ENCODE assay signal across 8 cellular contexts in genomic region chr9:104094534-104095020, GRCh38. TPM values are rescaled to one million over a fixed set of nuclear protein-coding genes. Genes with fewer than 3 reads are reported as not detected.
DNase-seq lines count a peak whose midpoint lies in the region; ATAC-seq and TF ChIP-seq lines count a peak whose summit lies in the region.

No MANE protein-coding gene starts in this region.

- TF ChIP-seq POLR2A in thyroid gland (IDR thresholded peaks at IDR 0.05) = no peak

- H3K4me3 Mint-ChIP-seq in activated CD8-positive, alpha-beta T cell treated with anti-CD3 and anti-CD28 coated beads for 36 hours = peak overlapping the region; percentile 91

- no peaks in the 10 kb centered on the region for H3K9me3 ChIP-seq in BLaER1 treated with 17β-estradiol and CSF1 and Interleukin-3, amounts not matched to agents 10 nM and 100 nM (replicated peaks in 1 of 11)
- no peaks in the 10 kb centered on the region for H3K9me3 ChIP-seq in thyroid gland

- ATAC-seq in GM18907 (IDR thresholded peaks at IDR 0.05; ENCODE audit: unreplicated experiment) = peak; percentile 1
- ATAC-seq in HG03457 (IDR thresholded peaks at IDR 0.05; ENCODE audit: unreplicated experiment) = peak; percentile 2
- ATAC-seq in activated CD8-positive, alpha-beta T cell treated with anti-CD3 and anti-CD28 coated beads for 36 hours = no peak

- H3K27me3 Mint-ChIP-seq in activated CD8-positive, alpha-beta T cell treated with anti-CD3 and anti-CD28 coated beads for 36 hours = no peaks in the 10 kb centered on the region

- 0 out of 22 replicates have a peak, but pooled peaks cover 0 to 5% (median 0%) of the 10 kb centered on the region in 11 experiments for H4K20me1 ChIP-seq in BLaER1 treated with 17β-estradiol and CSF1 and Interleukin-3, amounts not matched to agents 10 nM and 100 nM

- CTCF ChIA-PET in activated CD8-positive, alpha-beta T cell treated with anti-CD3 and anti-CD28 coated beads for 36 hours (lab: Charles Lee) = no interaction called here

- intact Hi-C loops in activated CD8-positive, alpha-beta T cell treated with anti-CD3 and anti-CD28 coated beads for 36 hours (cut with micrococcal nuclease) = loop anchor here (5.0 kb wide), 1 partner anchor 67 kb away; no protein-coding TSS in a partner anchor
- intact Hi-C loops in thyroid gland (cut with DNase I) = no loop called here

- TF ChIP-seq CTCF in activated CD8-positive, alpha-beta T cell treated with anti-CD3 and anti-CD28 coated beads for 36 hours (IDR thresholded peaks at IDR 0.05) = no peak
- no peak for TF ChIP-seq CTCF in thyroid gland (IDR thresholded peaks at IDR 0.05)

- no peak for DNase-seq in activated CD8-positive, alpha-beta T cell treated with anti-CD3 and anti-CD28 coated beads for 36 hours
- DNase-seq in inferior parietal cortex (ENCODE audit: extremely low spot score) (peak; percentile 34), thyroid gland (no peak), globus pallidus (ENCODE audit: low spot score) (no peak), NCI-H69 (lab: John Stamatoyannopoulos, UW) (no peak)

- H3K9ac ChIP-seq in BLaER1 treated with 17β-estradiol and CSF1 and Interleukin-3, amounts not matched to agents 10 nM and 100 nM = peak overlapping the region; percentile 89 to 97 (median 96)

- H3K9me3 Mint-ChIP-seq in activated CD8-positive, alpha-beta T cell treated with anti-CD3 and anti-CD28 coated beads for 36 hours = no peaks in the 10 kb centered on the region

- peak overlapping the region in 10 of 11 experiments; percentile 32 to 99 (median 98); a peak in 18 of 22 replicates for H3K27ac ChIP-seq in BLaER1 treated with 17β-estradiol and CSF1 and Interleukin-3, amounts not matched to agents 10 nM and 100 nM
- peak overlapping the region in 2 of 3 donors; percentile 93 to 97 for H3K27ac ChIP-seq in thyroid gland

- WGBS in thyroid gland, 2 donors = 0% methylated on average over 17 to 18 of the region's 18 CpGs

- peaks cover 0 to 43% (median 16%) of the 10 kb centered on the region in 11 experiments; a peak in 14 of 22 replicates for H3K36me3 ChIP-seq in BLaER1 treated with 17β-estradiol and CSF1 and Interleukin-3, amounts not matched to agents 10 nM and 100 nM
- no peaks in the 10 kb centered on the region for H3K36me3 ChIP-seq in thyroid gland

- peak overlapping the region; percentile 100 for H3K27ac Mint-ChIP-seq in activated CD8-positive, alpha-beta T cell treated with anti-CD3 and anti-CD28 coated beads for 36 hours

- H3K4me1 Mint-ChIP-seq in activated CD8-positive, alpha-beta T cell treated with anti-CD3 and anti-CD28 coated beads for 36 hours (ENCODE audit: low read depth) = peaks cover 39% of the 10 kb centered on the region

- peak overlapping the region; percentile 70 to 94 (median 84) for H3K4me2 ChIP-seq in BLaER1 treated with 17β-estradiol and CSF1 and Interleukin-3, amounts not matched to agents 10 nM and 100 nM

- H3K4me1 ChIP-seq in BLaER1 treated with 17β-estradiol and CSF1 and Interleukin-3, amounts not matched to agents 10 nM and 100 nM = peaks cover 41 to 52% (median 45%) of the 10 kb centered on the region in 10 experiments
- H3K4me1 ChIP-seq in thyroid gland = peaks cover 5 to 10% of the 10 kb centered on the region in 2 donors

- POLR2A ChIA-PET in activated CD8-positive, alpha-beta T cell treated with anti-CD3 and anti-CD28 coated beads for 36 hours (lab: Charles Lee) = interaction anchor here (1.2 to 2.5 kb wide), 7 partner anchors 10 to 654 kb away, joined by 3 to 8 read pairs (median 4); no protein-coding TSS in a partner anchor

- H3K4me3 ChIP-seq in BLaER1 treated with 17β-estradiol and CSF1 and Interleukin-3, amounts not matched to agents 10 nM and 100 nM = peak overlapping the region; percentile 59 to 82 (median 72)
- peak overlapping the region; percentile 13 to 54 (median 16) for H3K4me3 ChIP-seq in thyroid gland (replicated peaks in 1 of 3)

- H3K36me3 Mint-ChIP-seq in activated CD8-positive, alpha-beta T cell treated with anti-CD3 and anti-CD28 coated beads for 36 hours (ENCODE audit: low read depth) = peaks cover 29% of the 10 kb centered on the region

- no peaks in the 10 kb centered on the region for H3K27me3 ChIP-seq in BLaER1 treated with 17β-estradiol and CSF1 and Interleukin-3, amounts not matched to agents 10 nM and 100 nM
- no peaks in the 10 kb centered on the region for H3K27me3 ChIP-seq in thyroid gland

RNA-seq across cellular contexts. Expression of gene SMC2, which starts 0.5 kb away (rescaled TPM):
- 10 to 100 TPM; 64.4 to 66.4 TPM for total RNA-seq in activated CD8-positive, alpha-beta T cell treated with anti-CD3 and anti-CD28 coated beads for 36 hours
- total RNA-seq in thyroid gland = 10 to 100 TPM in 1 of 4 donors, 1 to 10 TPM in 3; 7.8 to 10.6 (median 9.0) TPM

Comparison
In these comparisons a context has a peak if more than half of its experiments do, and no peak if none do; other contexts are left out.
1. RNA of gene SMC2, which starts 0.5 kb away (total RNA-seq): 64.4 to 66.4 TPM in activated CD8-positive, alpha-beta T cell treated with anti-CD3 and anti-CD28 coated beads for 36 hours; 7.8 to 10.6 TPM in thyroid gland; every median in the first group is over 4 times any median in the second.